In the genomic region with DNA sequence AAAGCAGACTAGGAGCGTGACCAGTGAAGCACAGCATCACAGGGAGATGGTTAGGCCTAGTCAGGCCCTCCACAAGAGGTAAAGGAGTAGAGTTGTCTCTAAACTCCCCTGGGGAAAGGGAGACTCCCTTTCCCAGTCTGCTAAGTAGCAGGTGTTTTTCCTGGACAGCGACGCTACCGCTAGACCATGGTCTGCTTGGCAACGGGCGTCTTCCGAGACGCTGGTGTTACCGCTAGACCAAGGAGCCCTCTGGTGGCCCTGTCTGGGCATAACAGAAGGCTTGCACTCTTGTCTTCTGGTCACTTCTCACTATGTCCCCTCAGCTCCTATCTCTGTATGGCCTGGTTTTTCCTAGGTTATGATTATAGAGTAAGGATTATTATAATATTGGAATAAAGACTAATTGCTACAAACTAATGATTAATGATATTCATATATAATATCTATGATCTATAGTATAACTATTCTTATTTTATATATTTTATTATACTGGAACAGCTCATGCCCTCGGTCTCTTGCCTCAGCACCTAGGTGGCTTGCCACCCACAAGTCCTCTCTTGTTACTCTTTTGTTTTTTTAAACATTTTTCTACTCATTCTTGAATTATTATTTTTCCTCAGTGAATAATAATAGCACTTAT, we compare ENCODE assay signal across 8 cellular contexts. TPM values are rescaled to one million over a fixed set of nuclear protein-coding genes. Genes with fewer than 3 reads are reported as not detected.
DNase-seq lines count a peak whose midpoint lies in the region; ATAC-seq and TF ChIP-seq lines count a peak whose summit lies in the region.
"Not testable (repeated sequence)": the region's sequence is repeated elsewhere in the genome, so short reads cannot be mapped to it uniquely, and the experiment has no call there.

No MANE protein-coding gene starts in this region.

- H3K4me1 ChIP-seq in SK-N-SH (ENCODE audit: control insufficient read depth in 1 of 2, insufficient read depth in 2 of 2, low read depth in 1 of 2, low read length in 1 of 2) = not testable (repeated sequence)
- peaks cover 3 to 11% of the 10 kb centered on the region in 2 donors for H3K4me1 ChIP-seq in thoracic aorta (ENCODE audit: control insufficient read depth in 1 of 2, low read depth in 2 of 2)

- not testable (repeated sequence) for H3K27me3 ChIP-seq in SK-N-SH (ENCODE audit: insufficient read depth); dorsolateral prefrontal cortex; kidney epithelial cell (ENCODE audit: control insufficient read depth, insufficient read depth, low read length); thoracic aorta (replicated peaks; ENCODE audit: insufficient read depth)

- H3K79me2 ChIP-seq in SK-N-SH (ENCODE audit: insufficient read depth) = not testable (repeated sequence)

- intact Hi-C loops in dorsolateral prefrontal cortex (cut with DNase I) = not testable (repeated sequence)

- H3K9me3 ChIP-seq in SK-N-SH, thoracic aorta: not testable (repeated sequence)

- not testable (repeated sequence) for H3K27ac ChIP-seq in SK-N-SH (ENCODE audit: low read depth in 2 of 2, low read length in 1 of 2); thoracic aorta
- peak overlapping the region in 2 of 59 donors; percentile 51 to 55 for H3K27ac ChIP-seq in dorsolateral prefrontal cortex

- peak; percentile 75 for DNase-seq in Daoy (ENCODE audit: low read depth)
- peak; percentile 47 for DNase-seq in NCI-H1092 (lab: John Stamatoyannopoulos, UW)
- DNase-seq in SK-N-SH; kidney epithelial cell (ENCODE audit: low read depth): not testable (repeated sequence)
- DNase-seq in activated T-cell treated with anti-CD3 and anti-CD28 coated beads, Interleukin-2, amount 50 U/mL, for 48 hours = peak; percentile 71 to 76
- DNase-seq in dorsolateral prefrontal cortex = peak; percentile 62 to 85 (median 78)
- peak; percentile 52 for DNase-seq in renal cortical epithelial cell (ENCODE audit: low read depth)
- peak; percentile 14 for DNase-seq in thoracic aorta (ENCODE audit: low spot score)

- not testable (repeated sequence) for H3K36me3 ChIP-seq in SK-N-SH (replicated peaks in 1 of 2; ENCODE audit: control insufficient read depth in 1 of 2, insufficient read depth in 2 of 2, low read length in 1 of 2); kidney epithelial cell (ENCODE audit: control insufficient read depth, insufficient read depth, low read length); thoracic aorta

- TF ChIP-seq RAD21 in SK-N-SH (IDR thresholded peaks at IDR 0.05; ENCODE audit: low read length) = not testable (repeated sequence)

- 80% methylated on average over 10 of the region's 10 CpGs for WGBS in SK-N-SH (ENCODE audit: low lambda C conversion rate)

- not testable (repeated sequence) for H2AFZ ChIP-seq in SK-N-SH (ENCODE audit: low read depth)

- TF ChIP-seq EP300 in SK-N-SH (IDR thresholded peaks at IDR 0.05; ENCODE audit: borderline replicate concordance in 1 of 2, low read depth in 1 of 2, low read length in 1 of 2) = not testable (repeated sequence)

- H3K4me2 ChIP-seq in SK-N-SH = not testable (repeated sequence)

- H3F3A ChIP-seq in SK-N-SH (replicated peaks; ENCODE audit: insufficient read depth) = peaks cover 18% of the 10 kb centered on the region

- POLR2A ChIA-PET in SK-N-SH (lab: Yijun Ruan, JAX) = not testable (repeated sequence)

- H4K20me1 ChIP-seq in SK-N-SH (ENCODE audit: insufficient read depth) = not testable (repeated sequence)

- not testable (repeated sequence) for ATAC-seq in thoracic aorta (ENCODE audit: insufficient number of reproducible peaks, low FRiP score, low read depth)

- H3K4me3 ChIP-seq in SK-N-SH (ENCODE audit: low read depth in 2 of 2, low read length in 1 of 2); kidney epithelial cell (ENCODE audit: low read depth, low read length): not testable (repeated sequence)
- H3K4me3 ChIP-seq in dorsolateral prefrontal cortex (peak overlapping the region in 34 of 59 donors; percentile 5 to 47 (median 28)), thoracic aorta (peak overlapping the region; percentile 41)

- TF ChIP-seq CTCF in SK-N-SH (IDR thresholded peaks at IDR 0.05) (peak; percentile 35), dorsolateral prefrontal cortex (IDR thresholded peaks at IDR 0.05 in 54 of 56, conservative IDR thresholded peaks at IDR 0.05 in 2 of 56; ENCODE audit: low read depth in 1 of 56, partially characterized antibody in 56 of 56) (peak; percentile 11 to 87 (median 75)), kidney epithelial cell (IDR thresholded peaks at IDR 0.05; ENCODE audit: insufficient read depth, low read length, poor library complexity, severe bottlenecking) (peak; percentile 27), thoracic aorta (IDR thresholded peaks at IDR 0.05) (peak; percentile 62)

- not testable (repeated sequence) for H3K9ac ChIP-seq in SK-N-SH

- H3K9me2 ChIP-seq in SK-N-SH = not testable (repeated sequence)

- CTCF ChIA-PET in SK-N-SH (lab: Yijun Ruan, JAX) = interaction anchor here (0.9 to 1.4 kb wide), 2 partner anchors 37 to 414 kb away, joined by 4 read pairs; no protein-coding TSS in a partner anchor

RNA-seq across cellular contexts. Expression of a gene that starts 28.2 kb away (rescaled TPM):
- total RNA-seq in Daoy (2014; rRNA removed; shearing (Covaris generic)) = 99.9 and 123 TPM in 2 replicates
- 9.6 and 13.1 TPM in 2 replicates for polyA plus RNA-seq in SK-N-SH (2012; rRNA removed)
- 16.6 and 25.8 TPM in 2 replicates for polyA plus RNA-seq in SK-N-SH (2012; cell fraction: cytosol; rRNA removed)
- polyA plus RNA-seq in SK-N-SH (2012; cell fraction: nucleus; rRNA removed) = 10.3 and 18.0 TPM in 2 replicates
- total RNA-seq in dorsolateral prefrontal cortex (10 to 100 TPM; 26.4 to 67.8 (median 41.9) TPM), kidney epithelial cell (46.5 and 48.2 TPM in 2 replicates), renal cortical epithelial cell (48.6 and 51.7 TPM in 2 replicates), thoracic aorta (10 to 100 TPM; 24.2 to 41.5 TPM)

RNA-seq across cellular contexts. Expression of a gene that starts 58.4 kb away (rescaled TPM):
- total RNA-seq in Daoy (2014; rRNA removed; shearing (Covaris generic)) = 53.4 and 59.0 TPM in 2 replicates
- polyA plus RNA-seq in SK-N-SH (2012; rRNA removed) = 9.4 and 12.3 TPM in 2 replicates
- polyA plus RNA-seq in SK-N-SH (2012; cell fraction: cytosol; rRNA removed) = 15.8 and 16.1 TPM in 2 replicates
- 4.0 and 9.9 TPM in 2 replicates for polyA plus RNA-seq in SK-N-SH (2012; cell fraction: nucleus; rRNA removed)
- 10 to 100 TPM; 13.0 to 31.9 (median 22.7) TPM for total RNA-seq in dorsolateral prefrontal cortex
- 9.6 and 11.2 TPM in 2 replicates for total RNA-seq in kidney epithelial cell
- 23.3 and 31.3 TPM in 2 replicates for total RNA-seq in renal cortical epithelial cell
- 10 to 100 TPM; 12.5 to 28.4 TPM for total RNA-seq in thoracic aorta
